In the genomic region with DNA sequence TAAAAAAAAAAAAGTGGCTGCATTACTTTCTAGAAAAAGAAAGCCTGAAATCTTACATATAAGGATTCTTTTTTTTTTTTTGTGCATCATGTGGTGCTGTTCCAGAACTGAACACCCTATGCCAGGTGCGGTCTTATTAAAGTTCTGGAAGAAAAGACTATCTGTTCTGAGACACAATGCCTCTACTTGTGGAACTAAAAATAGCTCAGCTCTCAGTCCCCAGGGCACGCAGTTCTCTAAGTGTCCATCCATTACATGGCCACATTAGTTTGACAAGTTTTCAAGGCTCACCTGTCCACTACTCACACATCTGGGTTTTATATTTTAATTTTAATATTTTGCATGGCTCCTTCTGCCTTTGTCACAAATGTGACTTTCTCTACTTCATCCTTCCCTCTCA, we compare ENCODE assay signal across 12 cellular contexts.
"Had no signal": no experiment of that assay in that cellular context is flagged by ENCODE, and none has a peak within 500 bp of the region (broad histone marks: within the 10 kb centered on the region; RNA-seq: fewer than 3 reads in every experiment).

No MANE protein-coding gene starts in this region.

- H3K27ac ChIP-seq: tibial artery, VCaP had no signal

- H3K27ac Mint-ChIP-seq: activated CD4-positive, alpha-beta memory T cell treated with anti-CD3 and anti-CD28 coated beads for 36 hours; activated T-cell treated with anti-CD3 and anti-CD28 coated beads, Interleukin-2, amount 50 U/mL, for 72 hours; natural killer cell had no signal

- H3K27me3 Mint-ChIP-seq: activated CD4-positive, alpha-beta memory T cell treated with anti-CD3 and anti-CD28 coated beads for 36 hours; progenitor cell of endocrine pancreas had no signal

- H3K9me3 ChIP-seq: stomach, tibial artery had no signal

- H3K4me3 Mint-ChIP-seq: activated CD4-positive, alpha-beta memory T cell treated with anti-CD3 and anti-CD28 coated beads for 36 hours; activated T-cell treated with anti-CD3 and anti-CD28 coated beads, Interleukin-2, amount 50 U/mL, for 72 hours; natural killer cell had no signal

- DNase-seq: activated CD4-positive, alpha-beta memory T cell treated with anti-CD3 and anti-CD28 coated beads for 36 hours; activated T-cell treated with anti-CD3 and anti-CD28 coated beads, Interleukin-2, amount 50 U/mL, for 72 hours; aorta; foreskin melanocyte; kidney; natural killer cell; nucleus accumbens; stomach; tibial artery had no signal

- ATAC-seq: activated T-cell treated with anti-CD3 and anti-CD28 coated beads, Interleukin-2, amount 50 U/mL, for 72 hours; natural killer cell had no signal

- H3K27me3 ChIP-seq: stomach, tibial artery had no signal

- H3K4me3 ChIP-seq: skin epidermis, stomach, tibial artery had no signal

- H3K4me1 Mint-ChIP-seq: natural killer cell had no signal

- H3K36me3 ChIP-seq: tibial artery had no signal

- H3K36me3 Mint-ChIP-seq: activated CD4-positive, alpha-beta memory T cell treated with anti-CD3 and anti-CD28 coated beads for 36 hours; natural killer cell had no signal
